10 cellular contexts compared by ENCODE assay signal in the genomic region with DNA sequence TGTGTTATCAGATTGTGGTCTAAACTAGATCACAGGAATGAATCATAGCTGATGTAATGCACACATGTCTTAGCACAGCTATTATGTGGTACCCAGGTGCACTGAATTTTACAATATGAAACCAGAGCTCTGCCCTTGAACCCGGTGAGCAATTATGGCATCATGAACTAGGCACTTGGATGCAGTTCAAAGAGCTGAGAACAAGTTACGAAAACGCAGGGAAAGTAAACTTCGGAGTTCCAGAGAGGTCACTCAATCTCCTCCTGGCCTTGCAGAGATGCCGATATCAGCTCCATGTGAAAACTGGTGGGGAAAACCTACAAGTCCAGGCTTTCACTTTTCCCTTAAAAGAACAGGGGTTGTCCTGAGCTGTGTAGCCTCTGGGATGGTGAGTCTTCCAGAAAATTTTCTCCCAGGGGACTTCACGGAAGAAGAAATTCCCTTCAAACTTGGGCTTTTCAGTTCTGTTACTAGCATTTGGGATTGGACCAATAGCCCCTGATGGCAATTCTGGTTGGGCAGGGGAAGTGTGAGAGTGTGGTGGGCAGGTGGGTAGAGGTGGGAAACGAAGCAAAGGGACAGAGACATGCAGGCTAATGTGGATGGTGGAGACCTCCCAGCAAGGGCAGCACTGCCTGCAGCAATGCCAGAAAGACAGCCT.
DNase-seq lines count a peak whose midpoint lies in the region; ATAC-seq, FAIRE-seq and TF ChIP-seq lines count a peak whose summit lies in the region.
"Had no signal": no experiment of that assay in that cellular context is flagged by ENCODE, and none has a peak within 500 bp of the region (broad histone marks: within the 10 kb centered on the region; RNA-seq: fewer than 3 reads in every experiment).

No MANE protein-coding gene starts in this region.

- intact Hi-C loops in CD4-positive, alpha-beta T cell (cut with DNase I, micrococcal nuclease) = no loop called here

- H3K9me3 ChIP-seq in CD4-positive, alpha-beta T cell (ENCODE audit: control insufficient read depth, low read length) = no peaks in the 10 kb centered on the region

- H3K4me3 Mint-ChIP-seq in CD4-positive, alpha-beta T cell = no peak overlapping the region

- no peak overlapping the region for H3K27ac ChIP-seq in CD4-positive, alpha-beta T cell (ENCODE audit: low read depth, low read length)

- ATAC-seq in HG03175 (IDR thresholded peaks at IDR 0.05; ENCODE audit: unreplicated experiment) (no peak), HG02885 (IDR thresholded peaks at IDR 0.05; ENCODE audit: poor library complexity, unreplicated experiment) (no peak)
- ATAC-seq in CD4-positive, alpha-beta T cell (ENCODE audit: poor library complexity) = no peak

- peaks cover 26% of the 10 kb centered on the region for H3K27me3 Mint-ChIP-seq in CD4-positive, alpha-beta T cell

- FAIRE-seq in urothelium cell line (lab: Jason Lieb, UNC) = peak; percentile 9

- TF ChIP-seq CTCF in CD4-positive, alpha-beta T cell (IDR thresholded peaks at IDR 0.05) = no peak

- no peaks in the 10 kb centered on the region for H3K9me3 Mint-ChIP-seq in CD4-positive, alpha-beta T cell

- H3K27me3 ChIP-seq in CD4-positive, alpha-beta T cell (ENCODE audit: control insufficient read depth, insufficient read depth, low read length) = no peaks in the 10 kb centered on the region

- H3K4me1 Mint-ChIP-seq in CD4-positive, alpha-beta T cell (ENCODE audit: low read depth) = no peaks in the 10 kb centered on the region

- CTCF ChIA-PET in CD4-positive, alpha-beta T cell (lab: Charles Lee) = no interaction called here

- H3K27ac Mint-ChIP-seq in CD4-positive, alpha-beta T cell = no peak overlapping the region

- POLR2A ChIA-PET in CD4-positive, alpha-beta T cell (lab: Charles Lee) = no interaction called here

- H3K36me3 Mint-ChIP-seq in CD4-positive, alpha-beta T cell (ENCODE audit: low read depth) = no peaks in the 10 kb centered on the region

- DNase-seq in stimulated activated CD4-positive, alpha-beta T cell treated with anti-CD3 and anti-CD28 coated beads, Interleukin-1b, Interleukin-23, amount 100 ng/mL, for 48 hours = peak; percentile 32
- no peak for DNase-seq in stimulated activated CD4-positive, alpha-beta T cell treated with anti-CD3 and anti-CD28 coated beads, Interleukin-2, amount 100 ng/mL, for 48 hours
- DNase-seq in SW480 (ENCODE audit: low spot score) (peak; percentile 75), glomerular endothelial cell (ENCODE audit: extremely low read depth, low read depth, low spot score) (peak; percentile 33), urothelium cell line (ENCODE audit: low spot score) (peak; percentile 81)
- no peak for DNase-seq in CD4-positive, alpha-beta T cell
- DNase-seq: central memory CD4-positive, alpha-beta T cell; DMS79 treated with DMSO at 0.1 percent for 48 hours had no signal

Comparison
In these comparisons a context has a peak if more than half of its experiments do, and no peak if none do; other contexts are left out.
1. DNase-seq: peak in stimulated activated CD4-positive, alpha-beta T cell treated with anti-CD3 and anti-CD28 coated beads, Interleukin-1b, Interleukin-23, amount 100 ng/mL, for 48 hours (single experiment), SW480 (single experiment), glomerular endothelial cell (single experiment) and urothelium cell line (single experiment); none in stimulated activated CD4-positive, alpha-beta T cell treated with anti-CD3 and anti-CD28 coated beads, Interleukin-2, amount 100 ng/mL, for 48 hours (0 of 2) and CD4-positive, alpha-beta T cell (0 of 10).